1 cellular context compared by ENCODE assay signal in the genomic region with DNA sequence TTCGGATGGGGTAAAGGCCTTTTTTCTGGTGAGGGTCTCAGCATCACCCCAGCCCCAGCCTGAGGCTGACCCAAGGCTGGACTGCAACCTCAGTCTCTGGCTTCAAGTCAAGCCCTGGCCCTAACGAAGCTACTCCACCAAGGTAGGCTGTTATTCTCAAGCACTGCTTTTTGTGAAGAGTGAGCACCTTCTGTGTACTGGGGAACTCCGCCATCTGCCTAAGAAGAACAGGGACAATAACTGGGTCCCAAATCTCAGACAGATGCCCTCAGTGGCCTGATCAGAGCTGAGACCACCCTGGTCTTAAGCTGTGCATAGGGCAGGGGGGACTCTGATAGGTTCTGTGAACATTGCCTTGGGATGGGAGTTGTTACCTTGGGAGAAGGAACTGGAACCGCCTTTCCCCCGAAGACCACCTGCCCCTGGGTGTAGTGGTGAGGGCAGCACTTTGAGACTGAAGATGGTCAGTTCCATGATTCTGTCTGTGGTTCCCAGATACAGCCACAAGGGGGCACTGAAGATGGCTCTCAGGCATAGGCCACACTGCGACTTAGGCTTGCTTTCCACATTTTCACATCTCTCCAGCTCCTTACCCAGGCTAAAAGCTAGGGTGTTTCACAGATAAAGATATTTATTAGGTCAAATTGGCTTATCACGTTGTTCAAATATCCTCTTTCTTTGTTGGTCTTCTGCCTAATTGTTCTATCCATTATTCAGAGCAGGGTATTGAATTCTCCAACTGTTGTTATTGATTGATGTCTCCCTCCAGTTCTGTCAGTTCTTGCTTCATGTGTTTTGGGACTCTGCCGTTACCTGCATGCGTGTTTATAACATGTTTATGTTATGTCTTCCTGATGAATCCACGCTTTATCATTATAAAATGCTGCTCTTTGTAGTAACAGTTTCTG.
TF ChIP-seq lines count a peak whose summit lies in the region.

No MANE protein-coding gene starts in this region.

TF ChIP-seq in HepG2, 621 proteins besides CTCF, POLR2A, EP300 and RAD21 (continued from another document and continues in another):
- TF ChIP-seq NFAT5 (CRISPR knock-in tag; IDR thresholded peaks at IDR 0.05): no peak
- TF ChIP-seq REPIN1 (CRISPR knock-in tag; IDR thresholded peaks at IDR 0.05; ENCODE audit: borderline replicate concordance, low read depth): 0 out of 2 replicates have a peak, but pooled peaks have one; percentile 32
- no peak for TF ChIP-seq ZNF672 (CRISPR knock-in tag; IDR thresholded peaks at IDR 0.05)
- TF ChIP-seq ZNF138 (CRISPR knock-in tag; IDR thresholded peaks at IDR 0.05; ENCODE audit: low read depth): no peak
- no peak for TF ChIP-seq HNF4A (CRISPR knock-in tag; IDR thresholded peaks at IDR 0.05)
- TF ChIP-seq, protein P1, sequence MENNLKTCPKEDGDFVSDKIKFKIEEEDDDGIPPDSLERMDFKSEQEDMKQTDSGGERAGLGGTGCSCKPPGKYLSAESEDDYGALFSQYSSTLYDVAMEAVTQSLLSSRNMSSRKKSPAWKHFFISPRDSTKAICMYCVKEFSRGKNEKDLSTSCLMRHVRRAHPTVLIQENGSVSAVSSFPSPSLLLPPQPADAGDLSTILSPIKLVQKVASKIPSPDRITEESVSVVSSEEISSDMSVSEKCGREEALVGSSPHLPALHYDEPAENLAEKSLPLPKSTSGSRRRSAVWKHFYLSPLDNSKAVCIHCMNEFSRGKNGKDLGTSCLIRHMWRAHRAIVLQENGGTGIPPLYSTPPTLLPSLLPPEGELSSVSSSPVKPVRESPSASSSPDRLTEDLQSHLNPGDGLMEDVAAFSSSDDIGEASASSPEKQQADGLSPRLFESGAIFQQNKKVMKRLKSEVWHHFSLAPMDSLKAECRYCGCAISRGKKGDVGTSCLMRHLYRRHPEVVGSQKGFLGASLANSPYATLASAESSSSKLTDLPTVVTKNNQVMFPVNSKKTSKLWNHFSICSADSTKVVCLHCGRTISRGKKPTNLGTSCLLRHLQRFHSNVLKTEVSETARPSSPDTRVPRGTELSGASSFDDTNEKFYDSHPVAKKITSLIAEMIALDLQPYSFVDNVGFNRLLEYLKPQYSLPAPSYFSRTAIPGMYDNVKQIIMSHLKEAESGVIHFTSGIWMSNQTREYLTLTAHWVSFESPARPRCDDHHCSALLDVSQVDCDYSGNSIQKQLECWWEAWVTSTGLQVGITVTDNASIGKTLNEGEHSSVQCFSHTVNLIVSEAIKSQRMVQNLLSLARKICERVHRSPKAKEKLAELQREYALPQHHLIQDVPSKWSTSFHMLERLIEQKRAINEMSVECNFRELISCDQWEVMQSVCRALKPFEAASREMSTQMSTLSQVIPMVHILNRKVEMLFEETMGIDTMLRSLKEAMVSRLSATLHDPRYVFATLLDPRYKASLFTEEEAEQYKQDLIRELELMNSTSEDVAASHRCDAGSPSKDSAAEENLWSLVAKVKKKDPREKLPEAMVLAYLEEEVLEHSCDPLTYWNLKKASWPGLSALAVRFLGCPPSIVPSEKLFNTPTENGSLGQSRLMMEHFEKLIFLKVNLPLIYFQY (CRISPR knock-in tag; IDR thresholded peaks at IDR 0.05; ENCODE audit: borderline replicate concordance): no peak
- TF ChIP-seq ZNF772 (CRISPR knock-in tag; IDR thresholded peaks at IDR 0.05): no peak
- no peak for TF ChIP-seq ZNF503 (CRISPR knock-in tag; IDR thresholded peaks at IDR 0.05)
- TF ChIP-seq, protein P2, sequence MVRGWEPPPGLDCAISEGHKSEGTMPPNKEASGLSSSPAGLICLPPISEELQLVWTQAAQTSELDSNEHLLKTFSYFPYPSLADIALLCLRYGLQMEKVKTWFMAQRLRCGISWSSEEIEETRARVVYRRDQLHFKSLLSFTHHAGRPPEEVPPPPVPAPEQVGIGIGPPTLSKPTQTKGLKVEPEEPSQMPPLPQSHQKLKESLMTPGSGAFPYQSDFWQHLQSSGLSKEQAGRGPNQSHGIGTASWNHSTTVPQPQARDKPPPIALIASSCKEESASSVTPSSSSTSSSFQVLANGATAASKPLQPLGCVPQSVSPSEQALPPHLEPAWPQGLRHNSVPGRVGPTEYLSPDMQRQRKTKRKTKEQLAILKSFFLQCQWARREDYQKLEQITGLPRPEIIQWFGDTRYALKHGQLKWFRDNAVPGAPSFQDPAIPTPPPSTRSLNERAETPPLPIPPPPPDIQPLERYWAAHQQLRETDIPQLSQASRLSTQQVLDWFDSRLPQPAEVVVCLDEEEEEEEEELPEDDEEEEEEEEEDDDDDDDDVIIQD (CRISPR knock-in tag; IDR thresholded peaks at IDR 0.05; ENCODE audit: low read depth): 0 out of 2 replicates have a peak, but pooled peaks have one; percentile 33
- no peak for TF ChIP-seq DNMT1 (CRISPR knock-in tag; IDR thresholded peaks at IDR 0.05)
- no peak for TF ChIP-seq ZNF75D (CRISPR knock-in tag; IDR thresholded peaks at IDR 0.05; ENCODE audit: borderline replicate concordance)
- TF ChIP-seq PPARG (CRISPR knock-in tag; conservative IDR thresholded peaks at IDR 0.05): no peak
- no peak for TF ChIP-seq BORCS8-MEF2B (CRISPR knock-in tag; IDR thresholded peaks at IDR 0.05)
- 0 out of 2 replicates have a peak, but pooled peaks have one; percentile 31 for TF ChIP-seq SAP130 (CRISPR knock-in tag; IDR thresholded peaks at IDR 0.05; ENCODE audit: low read depth)
- no peak for TF ChIP-seq GTF3A (CRISPR knock-in tag; conservative IDR thresholded peaks at IDR 0.05)
- no peak for TF ChIP-seq ZBTB10 (CRISPR knock-in tag; IDR thresholded peaks at IDR 0.05; ENCODE audit: borderline replicate concordance)
- no peak for TF ChIP-seq SP4 (CRISPR knock-in tag; IDR thresholded peaks at IDR 0.05)
- TF ChIP-seq, protein P3, sequence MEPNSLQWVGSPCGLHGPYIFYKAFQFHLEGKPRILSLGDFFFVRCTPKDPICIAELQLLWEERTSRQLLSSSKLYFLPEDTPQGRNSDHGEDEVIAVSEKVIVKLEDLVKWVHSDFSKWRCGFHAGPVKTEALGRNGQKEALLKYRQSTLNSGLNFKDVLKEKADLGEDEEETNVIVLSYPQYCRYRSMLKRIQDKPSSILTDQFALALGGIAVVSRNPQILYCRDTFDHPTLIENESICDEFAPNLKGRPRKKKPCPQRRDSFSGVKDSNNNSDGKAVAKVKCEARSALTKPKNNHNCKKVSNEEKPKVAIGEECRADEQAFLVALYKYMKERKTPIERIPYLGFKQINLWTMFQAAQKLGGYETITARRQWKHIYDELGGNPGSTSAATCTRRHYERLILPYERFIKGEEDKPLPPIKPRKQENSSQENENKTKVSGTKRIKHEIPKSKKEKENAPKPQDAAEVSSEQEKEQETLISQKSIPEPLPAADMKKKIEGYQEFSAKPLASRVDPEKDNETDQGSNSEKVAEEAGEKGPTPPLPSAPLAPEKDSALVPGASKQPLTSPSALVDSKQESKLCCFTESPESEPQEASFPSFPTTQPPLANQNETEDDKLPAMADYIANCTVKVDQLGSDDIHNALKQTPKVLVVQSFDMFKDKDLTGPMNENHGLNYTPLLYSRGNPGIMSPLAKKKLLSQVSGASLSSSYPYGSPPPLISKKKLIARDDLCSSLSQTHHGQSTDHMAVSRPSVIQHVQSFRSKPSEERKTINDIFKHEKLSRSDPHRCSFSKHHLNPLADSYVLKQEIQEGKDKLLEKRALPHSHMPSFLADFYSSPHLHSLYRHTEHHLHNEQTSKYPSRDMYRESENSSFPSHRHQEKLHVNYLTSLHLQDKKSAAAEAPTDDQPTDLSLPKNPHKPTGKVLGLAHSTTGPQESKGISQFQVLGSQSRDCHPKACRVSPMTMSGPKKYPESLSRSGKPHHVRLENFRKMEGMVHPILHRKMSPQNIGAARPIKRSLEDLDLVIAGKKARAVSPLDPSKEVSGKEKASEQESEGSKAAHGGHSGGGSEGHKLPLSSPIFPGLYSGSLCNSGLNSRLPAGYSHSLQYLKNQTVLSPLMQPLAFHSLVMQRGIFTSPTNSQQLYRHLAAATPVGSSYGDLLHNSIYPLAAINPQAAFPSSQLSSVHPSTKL (CRISPR knock-in tag; IDR thresholded peaks at IDR 0.05): no peak
- TF ChIP-seq, protein P4, sequence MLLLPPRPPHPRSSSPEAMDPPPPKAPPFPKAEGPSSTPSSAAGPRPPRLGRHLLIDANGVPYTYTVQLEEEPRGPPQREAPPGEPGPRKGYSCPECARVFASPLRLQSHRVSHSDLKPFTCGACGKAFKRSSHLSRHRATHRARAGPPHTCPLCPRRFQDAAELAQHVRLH (CRISPR knock-in tag; IDR thresholded peaks at IDR 0.05; ENCODE audit: borderline replicate concordance, low read depth): 0 out of 2 replicates have a peak, but pooled peaks have one; percentile 34
- no peak for TF ChIP-seq ZFP41 (CRISPR knock-in tag; IDR thresholded peaks at IDR 0.05; ENCODE audit: borderline replicate concordance)
- TF ChIP-seq ZBTB25 (CRISPR knock-in tag; IDR thresholded peaks at IDR 0.05): no peak
- no peak for TF ChIP-seq NR2F6 (IDR thresholded peaks at IDR 0.05)
- TF ChIP-seq NR2F6 (CRISPR knock-in tag; IDR thresholded peaks at IDR 0.05): peak; percentile 38; the same call in 1 of the 2 replicates
- TF ChIP-seq HNRNPL (IDR thresholded peaks at IDR 0.05; ENCODE audit: low read depth, low read length): no peak
